In the genomic region with DNA sequence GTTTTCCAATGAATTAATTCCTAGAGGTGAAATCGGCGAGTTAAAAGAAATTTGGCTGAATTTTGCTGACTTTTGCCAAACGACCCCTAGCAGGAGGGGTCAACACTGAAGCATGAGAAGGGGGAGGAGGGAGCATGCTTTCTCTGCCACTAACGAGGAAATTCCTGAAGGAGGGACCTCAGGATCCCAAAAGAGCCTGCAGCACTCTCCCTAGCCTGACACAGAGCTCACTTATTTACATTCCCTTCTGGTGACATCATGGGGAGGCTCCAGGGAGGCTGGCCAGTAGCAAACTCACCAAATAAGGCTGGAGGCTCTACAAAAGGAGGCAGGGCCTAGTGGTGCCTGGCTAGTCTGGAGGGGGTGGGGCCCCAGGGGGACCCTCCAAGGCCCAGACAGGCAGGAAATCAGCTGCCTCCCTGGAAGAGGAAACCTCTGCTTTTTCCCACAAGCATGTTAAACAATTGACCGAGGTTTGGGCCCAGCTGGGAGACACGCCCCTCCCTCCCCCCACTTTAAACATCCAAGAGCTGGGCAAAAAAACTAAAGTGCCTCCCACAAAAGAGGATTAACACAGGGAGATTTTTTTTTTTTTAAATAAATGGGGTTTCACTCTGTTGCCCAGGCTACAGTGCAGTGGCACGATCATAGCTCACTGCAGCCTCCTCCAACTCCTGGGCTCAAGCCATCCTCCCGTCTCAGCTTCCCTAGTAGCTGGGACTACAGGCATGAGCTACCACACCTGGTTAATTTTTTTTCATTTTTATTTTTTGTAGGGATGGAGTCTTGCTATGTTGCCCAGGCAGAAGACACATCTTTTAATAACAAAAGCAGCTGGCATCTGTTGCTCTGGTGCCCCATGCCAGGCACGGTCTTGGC, we compare ENCODE assay signal across 8 cellular contexts. TPM values are rescaled to one million over a fixed set of nuclear protein-coding genes. Genes with fewer than 3 reads are reported as not detected.
A peak's percentile ranks its signal among the peaks of the same experiment; 100 is the strongest.
DNase-seq lines count a peak whose midpoint lies in the region; ATAC-seq and TF ChIP-seq lines count a peak whose summit lies in the region.

No MANE protein-coding gene starts in this region.

- peaks cover 27% of the 10 kb centered on the region for H3K4me1 Mint-ChIP-seq in mesothelial cell of epicardium

- peak overlapping the region; percentile 99 for H3K27ac Mint-ChIP-seq in mesothelial cell of epicardium

- ATAC-seq in HG02623 (IDR thresholded peaks at IDR 0.05; ENCODE audit: unreplicated experiment) (no peak), HG02973 (IDR thresholded peaks at IDR 0.05; ENCODE audit: unreplicated experiment) (no peak)

- peak overlapping the region; percentile 57 for H3K27ac ChIP-seq in SJCRH30
- H3K27ac ChIP-seq in uterus: peak overlapping the region; percentile 94 to 99

- peaks cover 8% of the 10 kb centered on the region for H3K36me3 Mint-ChIP-seq in mesothelial cell of epicardium

- no peak overlapping the region for H3K4me3 ChIP-seq in SJCRH30
- peak overlapping the region; percentile 92 for H3K4me3 ChIP-seq in epithelial cell of esophagus (ENCODE audit: low read length)
- H3K4me3 ChIP-seq in uterus: peak overlapping the region in 1 of 2 donors; percentile 69

- TF ChIP-seq CTCF in epithelial cell of esophagus (IDR thresholded peaks at IDR 0.05; ENCODE audit: insufficient read depth, low read depth, low read length, missing control alignments) (no peak), mesothelial cell of epicardium (IDR thresholded peaks at IDR 0.05; ENCODE audit: unreplicated experiment) (no peak), uterus (IDR thresholded peaks at IDR 0.05) (peak in 1 of 4 experiments; percentile 5)

- intact Hi-C loops in uterus (cut with DNase I; ENCODE audit: low total_unique reads): no loop called here

- H3K27me3 Mint-ChIP-seq in mesothelial cell of epicardium (ENCODE audit: low read depth): no peaks in the 10 kb centered on the region

- H3K4me1 ChIP-seq in SJCRH30: peaks cover 9% of the 10 kb centered on the region; the same call in 1 of the 2 replicates
- H3K4me1 ChIP-seq in uterus: peaks cover 12 to 39% of the 10 kb centered on the region in 2 donors

- peak; percentile 74 to 85 for TF ChIP-seq POLR2A in uterus (IDR thresholded peaks at IDR 0.05)

- peaks cover 17% of the 10 kb centered on the region for H3K36me3 ChIP-seq in SJCRH30
- no peaks in the 10 kb centered on the region for H3K36me3 ChIP-seq in uterus

- H3K4me3 Mint-ChIP-seq in mesothelial cell of epicardium: peak overlapping the region; percentile 93

- no peaks in the 10 kb centered on the region for H3K9me3 Mint-ChIP-seq in mesothelial cell of epicardium

- H3K27me3 ChIP-seq in SJCRH30: no peaks in the 10 kb centered on the region
- H3K27me3 ChIP-seq in uterus: no peaks in the 10 kb centered on the region

- DNase-seq in 8988T (peak; percentile 77), GM04504 (ENCODE audit: low read depth) (peak; percentile 99), SJCRH30 (peak; percentile 97 to 98), epithelial cell of esophagus (ENCODE audit: low read depth) (peak; percentile 98), mesothelial cell of epicardium (ENCODE audit: low spot score in 2 of 2, unreplicated experiment in 2 of 2) (peak; percentile 82 to 85), uterus (peak; percentile 90 to 97)

- no peaks in the 10 kb centered on the region for H3K9me3 ChIP-seq in SJCRH30 (replicated peaks)
- no peaks in the 10 kb centered on the region for H3K9me3 ChIP-seq in uterus

RNA-seq across cellular contexts. Expression of a gene that starts 2.1 kb away (rescaled TPM):
- 39.1 and 41.9 TPM in 2 replicates for total RNA-seq in SJCRH30 (2014; rRNA removed; shearing (Covaris generic))
- 127 to 135 TPM (median 131 TPM) in 3 replicates for total RNA-seq in mesothelial cell of epicardium
- total RNA-seq in uterus: 100 to 1,000 TPM in 2 of 4 donors, 10 to 100 TPM in 1, 1 to 10 TPM in 1; 7.1 to 119 (median 91.9) TPM

RNA-seq across cellular contexts. Expression of a gene that starts 16.5 kb away (rescaled TPM):
- total RNA-seq in SJCRH30 (2014; rRNA removed; shearing (Covaris generic)): 1,658 and 1,674 TPM in 2 replicates
- total RNA-seq in mesothelial cell of epicardium: 2,808 to 2,923 TPM (median 2,892 TPM) in 3 replicates
- total RNA-seq in uterus: 1,000 to 10,000 TPM in 2 of 4 donors, 100 to 1,000 TPM in 2; 936 to 2,469 (median 1,635) TPM

RNA-seq across cellular contexts. Expression of a gene that starts 35.9 kb away (rescaled TPM):
- 0.79 and 1.1 TPM in 2 replicates for total RNA-seq in SJCRH30 (2014; rRNA removed; shearing (Covaris generic))
- total RNA-seq in mesothelial cell of epicardium: not detected in 3 replicates
- total RNA-seq in uterus: under 1 TPM in 1 of 4 donors, not detected in 3; 0.67 TPM

RNA-seq across cellular contexts. Expression of a gene that starts 38.7 kb away (rescaled TPM):
- 32.8 and 35.1 TPM in 2 replicates for total RNA-seq in SJCRH30 (2014; rRNA removed; shearing (Covaris generic))
- total RNA-seq in mesothelial cell of epicardium: 47.9 to 50.1 TPM (median 48.0 TPM) in 3 replicates
- 10 to 100 TPM in 3 of 4 donors, 1 to 10 TPM in 1; 10.0 to 39.4 (median 23.4) TPM for total RNA-seq in uterus
